8 cellular contexts compared by ENCODE assay signal in genomic region chr21:44875341-44875740, GRCh38. TPM values are rescaled to one million over a fixed set of nuclear protein-coding genes. Genes with fewer than 3 reads are reported as not detected.
DNase-seq lines count a peak whose midpoint lies in the region; FAIRE-seq and TF ChIP-seq lines count a peak whose summit lies in the region.

No MANE protein-coding gene starts in this region.

- H3K4me1 ChIP-seq in suprapubic skin = peaks cover 55% of the 10 kb centered on the region

- no peaks in the 10 kb centered on the region for H3K9me3 ChIP-seq in KOPT-K1 (ENCODE audit: insufficient read depth, low read length, poor library complexity, severe bottlenecking)
- no peaks in the 10 kb centered on the region for H3K9me3 ChIP-seq in suprapubic skin

- TF ChIP-seq EP300 in suprapubic skin (IDR thresholded peaks at IDR 0.05) = no peak

- TF ChIP-seq CTCF in C4-2B (conservative IDR thresholded peaks at IDR 0.05) (peak; percentile 27), suprapubic skin (IDR thresholded peaks at IDR 0.05) (no peak)

- peak overlapping the region; percentile 88 to 93 (median 92) for H3K4me3 Mint-ChIP-seq in immature natural killer cell

- no peaks in the 10 kb centered on the region for H3K27me3 ChIP-seq in suprapubic skin

- peak overlapping the region; percentile 87 for H3K4me3 ChIP-seq in suprapubic skin

- H3K36me3 ChIP-seq in KOPT-K1 (ENCODE audit: insufficient read depth, low read length) (no peaks in the 10 kb centered on the region), suprapubic skin (no peaks in the 10 kb centered on the region)

- H3K27ac ChIP-seq in C4-2B (no peak overlapping the region), KOPT-K1 (ENCODE audit: low read depth, low read length, poor library complexity, severe bottlenecking) (peak overlapping the region; percentile 73), suprapubic skin (peak overlapping the region; percentile 92)

- no peak for TF ChIP-seq POLR2A in suprapubic skin (IDR thresholded peaks at IDR 0.05)

- WGBS in suprapubic skin = 18% methylated on average over 8 of the region's 8 CpGs

- H3K27me3 Mint-ChIP-seq in immature natural killer cell (ENCODE audit: low read depth in 3 of 3) = peaks cover 15 to 25% (median 20%) of the 10 kb centered on the region in 3 donors

- H3K9me3 Mint-ChIP-seq in immature natural killer cell = no peaks in the 10 kb centered on the region

- no peaks in the 10 kb centered on the region for H3K36me3 Mint-ChIP-seq in immature natural killer cell

- FAIRE-seq in RCC 7860 (lab: Jason Lieb, UNC) = no peak

- peaks cover 45 to 50% of the 10 kb centered on the region in 2 donors for H3K4me1 Mint-ChIP-seq in immature natural killer cell

- DNase-seq in amniotic epithelial cell (ENCODE audit: low read depth) = peak; percentile 62
- peak in 2 of 3 donors; percentile 31 to 32 for DNase-seq in immature natural killer cell
- no peak for DNase-seq in suprapubic skin (ENCODE audit: low spot score in 2 of 2)
- DNase-seq in RCC 7860 (ENCODE audit: low spot score) = no peak
- DNase-seq in HPDE6-E6E7 (ENCODE audit: extremely low spot score) = no peak
- no peak for DNase-seq in kidney glomerular epithelial cell (lab: John Stamatoyannopoulos, UW)

- peak overlapping the region; percentile 84 to 96 (median 92) for H3K27ac Mint-ChIP-seq in immature natural killer cell

RNA-seq across cellular contexts. Expression of gene PTTG1IP, which starts 1.9 kb away (rescaled TPM):
- 100 to 1,000 TPM in 1 of 3 donors, 10 to 100 TPM in 2; 67.7 to 103 (median 92.9) TPM for polyA plus RNA-seq in immature natural killer cell
- 100 to 1,000 TPM; 114 to 172 (median 143) TPM for total RNA-seq in suprapubic skin

RNA-seq across cellular contexts. Expression of gene ITGB2, which starts 45.4 kb away (rescaled TPM):
- polyA plus RNA-seq in immature natural killer cell = 1,000 to 10,000 TPM; 1,416 to 2,161 (median 1,452) TPM
- total RNA-seq in suprapubic skin = 10 to 100 TPM; 11.2 to 18.8 (median 15.3) TPM

RNA-seq across cellular contexts. Expression of gene SUMO3, which starts 57.5 kb away (rescaled TPM):
- polyA plus RNA-seq in immature natural killer cell = 10 to 100 TPM; 85.2 to 95.7 (median 87.4) TPM
- 10 to 100 TPM; 30.5 to 38.3 (median 35.9) TPM for total RNA-seq in suprapubic skin

Comparison
In these comparisons a context has a peak if more than half of its experiments do, and no peak if none do; other contexts are left out.
1. DNase-seq: peak in amniotic epithelial cell (single experiment) and immature natural killer cell (2 of 3); none in suprapubic skin (0 of 2), RCC 7860 (single experiment), HPDE6-E6E7 (single experiment) and kidney glomerular epithelial cell (single experiment).